20 cellular contexts compared by ENCODE assay signal in genomic region chr20:9353180-9353915, GRCh38.
DNase-seq lines count a peak whose midpoint lies in the region; ATAC-seq and TF ChIP-seq lines count a peak whose summit lies in the region.
"Had no signal": no experiment of that assay in that cellular context is flagged by ENCODE, and none has a peak within 500 bp of the region (broad histone marks: within the 10 kb centered on the region; RNA-seq: fewer than 3 reads in every experiment).

No MANE protein-coding gene starts in this region.

- peak overlapping the region; percentile 75 for H3K27ac Mint-ChIP-seq in nephron progenitor cell
- H3K27ac Mint-ChIP-seq in activated CD4-positive, alpha-beta T cell treated with anti-CD3 and anti-CD28 coated beads, Interleukin-2, amount 10 ng/mL, durations not matched to agents 24 days and 14 days, result no peak overlapping the region
- no peak overlapping the region for H3K27ac Mint-ChIP-seq in stimulated activated naive CD8-positive, alpha-beta T cell treated with anti-CD3 and anti-CD28 coated beads, Interleukin-15, amount 100 ng/mL, for 72 hours
- H3K27ac Mint-ChIP-seq: B cell had no signal

- DNase-seq in EH (ENCODE audit: low read depth), result peak; percentile 26
- DNase-seq in SK-MEL-5 (ENCODE audit: low read depth, low spot score), result peak; percentile 53
- peak; percentile 6 for DNase-seq in fibroblast of pulmonary artery (ENCODE audit: low read depth)
- DNase-seq in nephron progenitor cell, result no peak
- DNase-seq in suprapubic skin (ENCODE audit: low spot score in 2 of 2), result no peak
- no peak for DNase-seq in activated CD4-positive, alpha-beta T cell treated with anti-CD3 and anti-CD28 coated beads, Interleukin-2, amount 10 ng/mL, durations not matched to agents 24 days and 14 days
- DNase-seq in stimulated activated naive CD8-positive, alpha-beta T cell treated with anti-CD3 and anti-CD28 coated beads, Interleukin-15, amount 100 ng/mL, for 72 hours, result no peak
- DNase-seq: activated gamma-delta T cell treated with Interleukin-2 at 50 U/mL for 16 hours; midbrain; NCI-H1436 treated with DMSO at 0.1 percent for 48 hours; NCI-H446 treated with DMSO at 0.1 percent for 48 hours; nucleus accumbens; SHP77 treated with DMSO at 0.1 percent for 48 hours; stimulated activated CD4-positive, alpha-beta T cell treated with anti-CD3 and anti-CD28 coated beads, Interleukin-4, amount 100 ng/mL, for 1 hour; T-helper 2 cell had no signal

- TF ChIP-seq CTCF in fibroblast of pulmonary artery (IDR thresholded peaks at IDR 0.05; ENCODE audit: low read length, missing control alignments) (no peak), nephron progenitor cell (IDR thresholded peaks at IDR 0.05) (no peak), suprapubic skin (IDR thresholded peaks at IDR 0.05) (no peak)

- no peak overlapping the region for H3K4me3 ChIP-seq in fibroblast of pulmonary artery (replicated peaks; ENCODE audit: low read depth, low read length)
- no peak overlapping the region for H3K4me3 ChIP-seq in suprapubic skin
- H3K4me3 ChIP-seq: ascending aorta, K562 had no signal

- peaks cover 30% of the 10 kb centered on the region for H3K36me3 Mint-ChIP-seq in nephron progenitor cell (ENCODE audit: low read depth)
- H3K36me3 Mint-ChIP-seq in activated CD4-positive, alpha-beta T cell treated with anti-CD3 and anti-CD28 coated beads, Interleukin-2, amount 10 ng/mL, durations not matched to agents 24 days and 14 days (ENCODE audit: low read depth), result no peaks in the 10 kb centered on the region

- H3K4me3 Mint-ChIP-seq in nephron progenitor cell, result no peak overlapping the region
- H3K4me3 Mint-ChIP-seq in activated CD4-positive, alpha-beta T cell treated with anti-CD3 and anti-CD28 coated beads, Interleukin-2, amount 10 ng/mL, durations not matched to agents 24 days and 14 days, result no peak overlapping the region
- no peak overlapping the region for H3K4me3 Mint-ChIP-seq in stimulated activated naive CD8-positive, alpha-beta T cell treated with anti-CD3 and anti-CD28 coated beads, Interleukin-15, amount 100 ng/mL, for 72 hours
- H3K4me3 Mint-ChIP-seq: B cell had no signal

- no peaks in the 10 kb centered on the region for H3K27me3 ChIP-seq in suprapubic skin
- H3K27me3 ChIP-seq: ascending aorta had no signal

- no peaks in the 10 kb centered on the region for H3K9me3 Mint-ChIP-seq in nephron progenitor cell
- H3K9me3 Mint-ChIP-seq in activated CD4-positive, alpha-beta T cell treated with anti-CD3 and anti-CD28 coated beads, Interleukin-2, amount 10 ng/mL, durations not matched to agents 24 days and 14 days, result no peaks in the 10 kb centered on the region
- no peaks in the 10 kb centered on the region for H3K9me3 Mint-ChIP-seq in stimulated activated naive CD8-positive, alpha-beta T cell treated with anti-CD3 and anti-CD28 coated beads, Interleukin-15, amount 100 ng/mL, for 72 hours

- intact Hi-C loops in activated CD4-positive, alpha-beta T cell treated with anti-CD3 and anti-CD28 coated beads, Interleukin-2, amount 10 ng/mL, durations not matched to agents 24 days and 14 days (cut with micrococcal nuclease), result no loop called here

- TF ChIP-seq EP300 in suprapubic skin (IDR thresholded peaks at IDR 0.05), result no peak

- H3K9me3 ChIP-seq in suprapubic skin, result no peaks in the 10 kb centered on the region
- H3K9me3 ChIP-seq: ascending aorta had no signal

- no peaks in the 10 kb centered on the region for H3K27me3 Mint-ChIP-seq in nephron progenitor cell (ENCODE audit: low read depth, poor library complexity)
- H3K27me3 Mint-ChIP-seq in activated CD4-positive, alpha-beta T cell treated with anti-CD3 and anti-CD28 coated beads, Interleukin-2, amount 10 ng/mL, durations not matched to agents 24 days and 14 days, result no peaks in the 10 kb centered on the region
- no peaks in the 10 kb centered on the region for H3K27me3 Mint-ChIP-seq in stimulated activated naive CD8-positive, alpha-beta T cell treated with anti-CD3 and anti-CD28 coated beads, Interleukin-15, amount 100 ng/mL, for 72 hours
- H3K27me3 Mint-ChIP-seq: B cell had no signal

- H3K4me1 Mint-ChIP-seq in nephron progenitor cell, result peaks cover 36% of the 10 kb centered on the region
- no peaks in the 10 kb centered on the region for H3K4me1 Mint-ChIP-seq in activated CD4-positive, alpha-beta T cell treated with anti-CD3 and anti-CD28 coated beads, Interleukin-2, amount 10 ng/mL, durations not matched to agents 24 days and 14 days
- H3K4me1 Mint-ChIP-seq in stimulated activated naive CD8-positive, alpha-beta T cell treated with anti-CD3 and anti-CD28 coated beads, Interleukin-15, amount 100 ng/mL, for 72 hours, result no peaks in the 10 kb centered on the region
- H3K4me1 Mint-ChIP-seq: B cell had no signal

- WGBS in suprapubic skin, result 77% methylated on average over 2 of the region's 2 CpGs

- ATAC-seq in HG02852 (IDR thresholded peaks at IDR 0.05; ENCODE audit: unreplicated experiment), result no peak
- ATAC-seq in stimulated activated naive CD8-positive, alpha-beta T cell treated with anti-CD3 and anti-CD28 coated beads, Interleukin-15, amount 100 ng/mL, for 72 hours, result no peak
- ATAC-seq: esophagus mucosa, K562 had no signal

- no peaks in the 10 kb centered on the region for H3K36me3 ChIP-seq in suprapubic skin
- H3K36me3 ChIP-seq: ascending aorta had no signal

- TF ChIP-seq POLR2A in suprapubic skin (IDR thresholded peaks at IDR 0.05), result no peak

- no peak overlapping the region for H3K27ac ChIP-seq in suprapubic skin
- H3K27ac ChIP-seq: ascending aorta had no signal

- in situ Hi-C loops in SK-MEL-5 (cut with HindIII; ENCODE audit: low pct_unique_long_range_greater_than_20kb, low sequenced_read_pairs), result no loop called here

- H3K4me1 ChIP-seq in suprapubic skin, result peaks cover 9% of the 10 kb centered on the region
- H3K4me1 ChIP-seq: ascending aorta had no signal

Comparison
In these comparisons a context has a peak if more than half of its experiments do, and no peak if none do; other contexts are left out.
1. DNase-seq: peak in EH (single experiment), SK-MEL-5 (single experiment) and fibroblast of pulmonary artery (single experiment); none in nephron progenitor cell (single experiment), suprapubic skin (0 of 2), activated CD4-positive, alpha-beta T cell treated with anti-CD3 and anti-CD28 coated beads, Interleukin-2, amount 10 ng/mL, durations not matched to agents 24 days and 14 days (single experiment) and stimulated activated naive CD8-positive, alpha-beta T cell treated with anti-CD3 and anti-CD28 coated beads, Interleukin-15, amount 100 ng/mL, for 72 hours (0 of 2).